ENCODE assay signal across 10 cellular contexts in the genomic region with DNA sequence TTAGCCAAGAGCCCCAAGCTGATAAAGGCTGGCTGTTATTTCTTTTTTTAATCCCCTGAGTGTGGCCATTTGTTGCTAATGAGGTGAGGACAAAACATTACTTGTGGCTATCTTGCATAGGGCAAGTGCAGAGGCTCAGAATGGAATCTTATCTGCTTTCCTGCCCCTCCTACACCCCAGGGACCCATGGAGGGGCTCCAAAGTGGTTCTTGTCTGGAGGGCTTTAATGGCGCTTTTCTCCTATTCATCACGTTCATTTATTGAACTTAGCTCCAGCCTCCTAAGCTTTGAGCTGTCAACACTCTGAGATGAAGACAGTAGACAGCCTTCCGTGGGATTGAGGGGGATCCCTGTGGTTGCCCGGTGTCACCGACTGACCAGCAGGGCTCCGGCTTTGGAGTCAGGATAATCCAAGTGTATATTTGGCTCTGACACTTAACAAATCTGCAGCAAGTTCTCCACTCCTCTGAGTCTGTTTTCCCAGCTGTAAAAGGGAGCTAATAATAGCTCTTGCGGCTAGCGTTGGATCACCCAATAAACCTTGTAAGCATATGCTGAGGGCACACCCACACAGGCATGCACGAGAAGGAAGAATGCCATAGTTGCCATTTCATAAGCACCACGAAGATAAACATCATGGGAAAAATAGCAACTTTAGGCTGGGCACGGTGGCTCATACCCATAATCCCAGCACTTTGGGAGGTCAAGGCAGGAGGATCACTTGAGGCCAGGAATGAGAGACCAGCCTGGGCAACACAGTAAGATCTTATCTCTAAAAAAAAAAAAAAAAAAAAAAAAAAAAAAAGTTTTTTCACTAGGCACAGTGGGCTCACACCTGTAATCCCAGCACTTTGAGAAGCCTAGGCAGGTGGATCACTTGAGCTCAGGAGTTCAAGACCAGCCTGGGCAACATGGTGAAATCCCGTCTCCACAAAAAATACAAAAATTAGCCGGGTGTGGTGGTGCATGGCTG. TPM values are rescaled to one million over a fixed set of nuclear protein-coding genes. Genes with fewer than 3 reads are reported as not detected.
A peak's percentile ranks its signal among the peaks of the same experiment; 100 is the strongest.
DNase-seq lines count a peak whose midpoint lies in the region; ATAC-seq and TF ChIP-seq lines count a peak whose summit lies in the region.
"Had no signal": no experiment of that assay in that cellular context is flagged by ENCODE, and none has a peak within 500 bp of the region (broad histone marks: within the 10 kb centered on the region; RNA-seq: fewer than 3 reads in every experiment).

No MANE protein-coding gene starts in this region.

- H3K9me3 Mint-ChIP-seq in type B pancreatic cell = peaks cover 8% of the 10 kb centered on the region

- H3K4me1 Mint-ChIP-seq in type B pancreatic cell (ENCODE audit: unreplicated experiment) = peaks cover 6% of the 10 kb centered on the region
- H3K4me1 Mint-ChIP-seq: natural killer cell had no signal

- H3K36me3 Mint-ChIP-seq in type B pancreatic cell = no peaks in the 10 kb centered on the region

- H3K27ac Mint-ChIP-seq in type B pancreatic cell = no peak overlapping the region
- H3K27ac Mint-ChIP-seq: activated naive CD4-positive, alpha-beta T cell treated with anti-CD3 and anti-CD28 coated beads for 36 hours; natural killer cell had no signal

- no peak for ATAC-seq in GM21367 (IDR thresholded peaks at IDR 0.05; ENCODE audit: unreplicated experiment)
- ATAC-seq: natural killer cell had no signal

- DNase-seq in ELR (ENCODE audit: low read depth) (peak; percentile 64), NOMO-1 (lab: John Stamatoyannopoulos, UW; ENCODE audit: unreplicated experiment in 2 of 2) (peak; percentile 44 to 60), fibroblast of gingiva (ENCODE audit: low read depth) (peak; percentile 82), retinal pigment epithelial cell (ENCODE audit: low read depth) (peak; percentile 98), type B pancreatic cell (ENCODE audit: extremely low spot score, unreplicated experiment) (no peak), ACHN (no peak)
- DNase-seq in activated naive CD4-positive, alpha-beta T cell treated with anti-CD3 and anti-CD28 coated beads, Interleukin-2, amount 50 U/mL, for 16 hours = no peak
- DNase-seq: activated naive CD4-positive, alpha-beta T cell treated with anti-CD3 and anti-CD28 coated beads for 36 hours; natural killer cell had no signal

- in situ Hi-C loops in ACHN (cut with HindIII; ENCODE audit: low pct_ligation_motif_present, low pct_unique_long_range_greater_than_20kb, low sequenced_read_pairs) = no loop called here

- peak overlapping the region; percentile 23 for H3K4me3 ChIP-seq in retinal pigment epithelial cell (ENCODE audit: low read length)

- peaks cover 40% of the 10 kb centered on the region for H3K27me3 Mint-ChIP-seq in type B pancreatic cell

- TF ChIP-seq CTCF in retinal pigment epithelial cell (conservative IDR thresholded peaks at IDR 0.05; ENCODE audit: low read depth, low read length) (peak; percentile 14), type B pancreatic cell (conservative IDR thresholded peaks at IDR 0.05) (no peak)

- no peak overlapping the region for H3K4me3 Mint-ChIP-seq in type B pancreatic cell
- H3K4me3 Mint-ChIP-seq: activated naive CD4-positive, alpha-beta T cell treated with anti-CD3 and anti-CD28 coated beads for 36 hours; natural killer cell had no signal

RNA-seq across cellular contexts. Expression of gene MYH11, which starts 44.8 kb away (rescaled TPM):
- 0.43 TPM in 1 of 2 replicates, not detected in the other for total RNA-seq in type B pancreatic cell (ENCODE audit: low replicate concordance)
- total RNA-seq: activated naive CD4-positive, alpha-beta T cell treated with anti-CD3 and anti-CD28 coated beads for 36 hours had no signal

Comparison
In these comparisons a context has a peak if more than half of its experiments do, and no peak if none do; other contexts are left out.
1. DNase-seq: peak in ELR (single experiment), NOMO-1 (2 of 2), fibroblast of gingiva (single experiment) and retinal pigment epithelial cell (single experiment); none in type B pancreatic cell (single experiment), ACHN (single experiment) and activated naive CD4-positive, alpha-beta T cell treated with anti-CD3 and anti-CD28 coated beads, Interleukin-2, amount 50 U/mL, for 16 hours (single experiment).